ENCODE assay signal across 1 cellular context in the genomic region with DNA sequence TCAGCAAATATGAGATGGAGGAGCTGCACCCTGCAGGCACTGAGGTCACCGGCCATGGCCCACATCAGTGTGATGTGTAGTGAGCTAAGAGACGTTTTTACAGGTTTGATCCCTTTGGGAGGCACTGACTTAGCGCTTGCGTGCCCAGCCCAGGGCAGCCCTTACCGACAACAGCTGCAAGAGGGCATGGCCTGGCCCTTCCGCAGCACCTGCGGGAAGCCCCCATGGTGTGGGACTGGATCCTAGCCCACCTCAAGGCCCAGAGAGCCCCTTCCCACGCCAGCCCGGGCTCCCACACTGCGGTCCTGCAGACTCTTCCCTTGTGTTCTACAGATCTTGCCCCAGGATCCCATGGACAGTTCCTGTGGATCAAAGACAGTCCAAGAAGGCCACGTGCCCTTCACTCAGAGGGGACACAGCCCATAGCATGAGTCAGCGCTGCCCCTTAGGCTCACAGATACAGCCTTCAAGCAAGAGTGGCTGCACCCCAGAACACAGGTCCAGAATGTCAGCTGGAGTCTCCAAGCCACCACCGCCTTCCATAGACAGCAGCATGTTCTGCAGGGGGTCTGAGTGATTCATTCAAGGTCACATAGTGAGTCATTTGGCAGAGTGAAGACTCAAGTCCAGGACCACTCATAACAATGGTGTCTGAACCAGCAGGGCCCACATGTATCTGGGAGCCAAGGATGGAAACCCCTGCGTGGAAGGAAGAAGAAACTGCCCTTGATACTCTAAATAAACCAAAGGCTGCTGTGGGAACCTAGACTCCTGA.
TF ChIP-seq lines count a peak whose summit lies in the region.

No MANE protein-coding gene starts in this region.

TF ChIP-seq in IMR-90, 13 proteins besides CTCF, POLR2A, EP300 and RAD21:
- TF ChIP-seq CEBPB (IDR thresholded peaks at IDR 0.05; ENCODE audit: low read depth, low read length) (no peak), NFE2L2 (IDR thresholded peaks at IDR 0.05; ENCODE audit: low read depth, low read length) (no peak)
TF ChIP-seq in IMR-90: peak in this region for 0.
